12 cellular contexts compared by ENCODE assay signal in the genomic region with DNA sequence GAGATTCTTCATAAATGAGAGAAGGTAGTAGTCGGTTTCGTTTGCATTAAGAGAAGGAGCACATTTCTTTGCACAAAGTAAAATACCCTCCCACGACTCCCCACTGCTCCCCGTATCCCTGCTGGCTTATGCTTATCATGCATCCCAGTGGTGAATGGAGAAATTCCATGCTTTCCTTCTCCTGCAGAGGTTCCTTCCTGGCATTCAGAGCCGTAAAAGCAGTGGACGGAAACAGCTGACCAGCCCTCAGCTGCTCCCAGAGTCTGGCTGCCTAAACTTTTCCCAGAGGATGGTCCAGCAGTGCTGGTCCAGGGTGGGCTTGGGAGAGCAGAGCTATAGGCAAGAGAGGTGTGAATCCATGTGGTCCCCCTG.
DNase-seq lines count a peak whose midpoint lies in the region; ATAC-seq and TF ChIP-seq lines count a peak whose summit lies in the region.
"Had no signal": no experiment of that assay in that cellular context is flagged by ENCODE, and none has a peak within 500 bp of the region (broad histone marks: within the 10 kb centered on the region; RNA-seq: fewer than 3 reads in every experiment).

No MANE protein-coding gene starts in this region.

- peaks cover 6% of the 10 kb centered on the region; the same call in 1 of the 2 replicates for H3K27me3 Mint-ChIP-seq in HFFc6 (ENCODE audit: insufficient read depth)
- no peaks in the 10 kb centered on the region for H3K27me3 Mint-ChIP-seq in stimulated activated naive CD8-positive, alpha-beta T cell treated with anti-CD3 and anti-CD28 coated beads, Interleukin-15, amount 100 ng/mL, for 72 hours

- peaks cover 4% of the 10 kb centered on the region for H4K20me1 ChIP-seq in smooth muscle cell (ENCODE audit: low read depth)

- no peak overlapping the region for H3K4me3 ChIP-seq in esophagus muscularis mucosa
- H3K4me3 ChIP-seq in left lung: no peak overlapping the region
- H3K4me3 ChIP-seq in smooth muscle cell: no peak overlapping the region

- no peaks in the 10 kb centered on the region for H3K9me3 Mint-ChIP-seq in HFFc6
- H3K9me3 Mint-ChIP-seq in stimulated activated naive CD8-positive, alpha-beta T cell treated with anti-CD3 and anti-CD28 coated beads, Interleukin-15, amount 100 ng/mL, for 72 hours: no peaks in the 10 kb centered on the region
- H3K9me3 Mint-ChIP-seq: activated naive CD4-positive, alpha-beta T cell treated with anti-CD3 and anti-CD28 coated beads for 36 hours had no signal

- peaks cover 16% of the 10 kb centered on the region for H3K79me2 ChIP-seq in smooth muscle cell (ENCODE audit: low read depth)

- peak overlapping the region; percentile 52; the same call in 1 of the 2 replicates for H3K4me3 Mint-ChIP-seq in HFFc6
- no peak overlapping the region for H3K4me3 Mint-ChIP-seq in stimulated activated naive CD8-positive, alpha-beta T cell treated with anti-CD3 and anti-CD28 coated beads, Interleukin-15, amount 100 ng/mL, for 72 hours
- H3K4me3 Mint-ChIP-seq: activated naive CD4-positive, alpha-beta T cell treated with anti-CD3 and anti-CD28 coated beads for 36 hours had no signal

- H3F3A ChIP-seq in smooth muscle cell (ENCODE audit: low read depth): peaks cover 13% of the 10 kb centered on the region

- H3K36me3 ChIP-seq in esophagus muscularis mucosa: peaks cover 0 to 4% (median 0%) of the 10 kb centered on the region in 4 donors
- H3K36me3 ChIP-seq in left lung: no peaks in the 10 kb centered on the region
- H3K36me3 ChIP-seq in smooth muscle cell (ENCODE audit: low read depth): no peaks in the 10 kb centered on the region

- no peaks in the 10 kb centered on the region for H3K27me3 ChIP-seq in esophagus muscularis mucosa
- H3K27me3 ChIP-seq in left lung: no peaks in the 10 kb centered on the region
- no peaks in the 10 kb centered on the region for H3K27me3 ChIP-seq in smooth muscle cell (ENCODE audit: low read depth)

- H3K4me2 ChIP-seq in smooth muscle cell: peak overlapping the region; percentile 49

- H3K9me3 ChIP-seq in esophagus muscularis mucosa (no peaks in the 10 kb centered on the region), left lung (no peaks in the 10 kb centered on the region), smooth muscle cell (replicated peaks; ENCODE audit: low read depth) (no peaks in the 10 kb centered on the region)

- intact Hi-C loops in esophagus muscularis mucosa (cut with DNase I) (no loop called here), left lung (cut with DNase I) (no loop called here)

- H3K4me1 Mint-ChIP-seq in HFFc6 (ENCODE audit: low read depth): peaks cover 61% of the 10 kb centered on the region
- no peaks in the 10 kb centered on the region for H3K4me1 Mint-ChIP-seq in stimulated activated naive CD8-positive, alpha-beta T cell treated with anti-CD3 and anti-CD28 coated beads, Interleukin-15, amount 100 ng/mL, for 72 hours

- peaks cover 24% of the 10 kb centered on the region for H3K36me3 Mint-ChIP-seq in HFFc6 (ENCODE audit: low read depth)

- H3K27ac ChIP-seq in esophagus muscularis mucosa (replicated peaks in 1 of 4) (peak overlapping the region; percentile 8 to 42 (median 26)), left lung (peak overlapping the region in 1 of 2 donors; percentile 53), smooth muscle cell (ENCODE audit: low read depth) (peak overlapping the region; percentile 93)

- H3K4me1 ChIP-seq in esophagus muscularis mucosa (peaks cover 26 to 39% (median 35%) of the 10 kb centered on the region in 4 donors), left lung (peaks cover 5 to 33% of the 10 kb centered on the region in 2 donors), smooth muscle cell (ENCODE audit: low read depth) (no peaks in the 10 kb centered on the region)

- peak overlapping the region; percentile 94 for H3K27ac Mint-ChIP-seq in HFFc6
- no peak overlapping the region for H3K27ac Mint-ChIP-seq in stimulated activated naive CD8-positive, alpha-beta T cell treated with anti-CD3 and anti-CD28 coated beads, Interleukin-15, amount 100 ng/mL, for 72 hours
- H3K27ac Mint-ChIP-seq: activated naive CD4-positive, alpha-beta T cell treated with anti-CD3 and anti-CD28 coated beads for 36 hours had no signal

- DNase-seq in HFFc6 (no peak), esophagus muscularis mucosa (ENCODE audit: extremely low spot score) (no peak), left lung (no peak), smooth muscle cell (lab: John Stamatoyannopoulos, UW; ENCODE audit: unreplicated experiment) (no peak), DMS153 (lab: John Stamatoyannopoulos, UW) (no peak)
- DNase-seq in activated CD4-positive, alpha-beta T cell treated with anti-CD3 and anti-CD28 coated beads, Interleukin-2, amount 50 U/mL, for 48 hours: no peak
- DNase-seq in stimulated activated naive CD8-positive, alpha-beta T cell treated with anti-CD3 and anti-CD28 coated beads, Interleukin-15, amount 100 ng/mL, for 72 hours: no peak
- DNase-seq: activated CD4-positive, alpha-beta T cell treated with anti-CD3 and anti-CD28 coated beads, Interleukin-2, amount 50 U/mL, for 1 hour; activated naive CD4-positive, alpha-beta T cell treated with anti-CD3 and anti-CD28 coated beads for 36 hours; cortex of kidney; NCI-H774 had no signal

- H3K9ac ChIP-seq in smooth muscle cell (ENCODE audit: low read depth): peak overlapping the region; percentile 71

- TF ChIP-seq CTCF in HFFc6 (IDR thresholded peaks at IDR 0.05) (no peak), esophagus muscularis mucosa (IDR thresholded peaks at IDR 0.05) (no peak), left lung (IDR thresholded peaks at IDR 0.05) (no peak), smooth muscle cell (IDR thresholded peaks at IDR 0.05; ENCODE audit: borderline replicate concordance, insufficient read depth, poor library complexity, severe bottlenecking) (no peak)

- H2AFZ ChIP-seq in smooth muscle cell (ENCODE audit: low read depth): no peak overlapping the region

- no peak for TF ChIP-seq EP300 in esophagus muscularis mucosa (IDR thresholded peaks at IDR 0.05)

- 59% methylated on average over 6 of the region's 6 CpGs for WGBS in esophagus muscularis mucosa
- WGBS in smooth muscle cell (ENCODE audit: low lambda C conversion rate): 33% methylated on average over 6 of the region's 6 CpGs

- no peak for TF ChIP-seq POLR2A in esophagus muscularis mucosa (IDR thresholded peaks at IDR 0.05; ENCODE audit: low read depth)

- ATAC-seq in left lung: peak; percentile 27
- no peak for ATAC-seq in GM18861 (IDR thresholded peaks at IDR 0.05; ENCODE audit: unreplicated experiment)
- no peak for ATAC-seq in stimulated activated naive CD8-positive, alpha-beta T cell treated with anti-CD3 and anti-CD28 coated beads, Interleukin-15, amount 100 ng/mL, for 72 hours
